1 cellular context compared by ENCODE assay signal in the genomic region with DNA sequence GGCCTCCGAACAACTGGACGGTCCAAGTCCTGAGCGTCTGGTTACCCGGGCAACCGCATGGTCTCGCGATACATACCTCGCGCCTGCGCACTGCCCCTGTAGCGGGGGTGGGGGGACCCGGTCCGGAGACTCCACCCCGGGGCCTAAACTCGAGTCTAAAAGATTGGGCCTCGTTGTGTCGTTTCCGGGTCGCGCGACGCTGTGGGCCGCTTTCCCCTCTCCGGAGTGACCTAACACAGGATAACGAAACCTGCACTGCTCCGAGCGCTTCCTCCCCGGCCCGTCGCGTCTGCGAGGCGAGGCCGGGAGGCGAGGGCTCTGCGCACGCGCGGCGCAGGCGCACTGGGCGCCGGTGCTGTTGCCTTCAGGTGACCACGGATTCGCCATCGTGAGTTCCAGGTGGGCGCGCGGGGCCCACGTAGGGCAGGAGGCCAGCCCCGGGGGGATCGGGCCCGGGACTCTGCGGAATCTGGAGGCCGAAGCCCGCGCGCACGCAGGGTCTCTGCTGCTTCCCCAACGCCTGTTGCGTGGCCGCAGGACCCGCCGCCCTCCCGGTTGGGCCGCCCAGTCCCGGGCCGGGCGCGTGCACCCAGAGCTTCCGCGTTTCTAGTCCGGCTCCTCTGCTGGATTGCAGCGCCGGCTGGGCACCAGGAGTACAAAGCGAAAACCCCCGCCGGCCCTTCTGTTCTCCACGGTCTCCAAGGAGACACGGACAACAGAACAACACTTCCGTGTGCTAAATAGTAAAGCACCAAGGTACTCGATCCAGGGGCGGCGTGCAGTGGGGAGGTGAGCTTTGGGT.
TF ChIP-seq lines count a peak whose summit lies in the region.

Gene RPP38 (plus strand): TSS at position 345 of the 802 bp plus-strand sequence. CDS start 5,960 bp downstream, outside the sequence.

TF ChIP-seq in HepG2, 621 proteins besides CTCF, POLR2A, EP300 and RAD21 (continued from another document and continues in another):
- TF ChIP-seq REPIN1 (CRISPR knock-in tag; IDR thresholded peaks at IDR 0.05; ENCODE audit: borderline replicate concordance, low read depth): peak; percentile 85; the same call in 1 of the 2 replicates
- TF ChIP-seq, protein P1, sequence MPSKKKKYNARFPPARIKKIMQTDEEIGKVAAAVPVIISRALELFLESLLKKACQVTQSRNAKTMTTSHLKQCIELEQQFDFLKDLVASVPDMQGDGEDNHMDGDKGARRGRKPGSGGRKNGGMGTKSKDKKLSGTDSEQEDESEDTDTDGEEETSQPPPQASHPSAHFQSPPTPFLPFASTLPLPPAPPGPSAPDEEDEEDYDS (CRISPR knock-in tag; IDR thresholded peaks at IDR 0.05): no peak
- 0 out of 2 replicates have a peak, but pooled peaks have one; percentile 13 for TF ChIP-seq ZNF180 (CRISPR knock-in tag; IDR thresholded peaks at IDR 0.05; ENCODE audit: borderline replicate concordance, low read depth)
- no peak for TF ChIP-seq ZNF780A (CRISPR knock-in tag; IDR thresholded peaks at IDR 0.05)
- peak; percentile 88 for TF ChIP-seq BRD4 (CRISPR knock-in tag; IDR thresholded peaks at IDR 0.05)
- 0 out of 2 replicates have a peak, but pooled peaks have one; percentile 46 for TF ChIP-seq ZNF263 (CRISPR knock-in tag; IDR thresholded peaks at IDR 0.05)
- peak; percentile 95 for TF ChIP-seq SRY (CRISPR knock-in tag; IDR thresholded peaks at IDR 0.05)
- TF ChIP-seq, protein P2, sequence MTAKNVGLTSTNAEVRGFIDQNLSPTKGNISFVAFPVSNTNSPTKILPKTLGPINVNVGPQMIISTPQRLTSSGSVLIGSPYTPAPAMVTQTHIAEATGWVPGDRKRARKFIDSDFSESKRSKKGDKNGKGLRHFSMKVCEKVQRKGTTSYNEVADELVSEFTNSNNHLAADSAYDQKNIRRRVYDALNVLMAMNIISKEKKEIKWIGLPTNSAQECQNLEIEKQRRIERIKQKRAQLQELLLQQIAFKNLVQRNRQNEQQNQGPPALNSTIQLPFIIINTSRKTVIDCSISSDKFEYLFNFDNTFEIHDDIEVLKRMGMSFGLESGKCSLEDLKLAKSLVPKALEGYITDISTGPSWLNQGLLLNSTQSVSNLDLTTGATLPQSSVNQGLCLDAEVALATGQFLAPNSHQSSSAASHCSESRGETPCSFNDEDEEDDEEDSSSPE (CRISPR knock-in tag; IDR thresholded peaks at IDR 0.05): peak; percentile 63
- peak; percentile 56 for TF ChIP-seq AGO1 (IDR thresholded peaks at IDR 0.05; ENCODE audit: low read depth, low read length, poor library complexity, severe bottlenecking)
- no peak for TF ChIP-seq TAF15 (IDR thresholded peaks at IDR 0.05; ENCODE audit: low read depth, low read length, poor library complexity, severe bottlenecking)
- TF ChIP-seq PAWR (CRISPR knock-in tag; IDR thresholded peaks at IDR 0.05; ENCODE audit: borderline replicate concordance): no peak; the same call in 1 of the 2 replicates
- TF ChIP-seq MAX (IDR thresholded peaks at IDR 0.05): peak; percentile 92
- no peak; the same call in 1 of the 2 replicates for TF ChIP-seq ZNF275 (CRISPR knock-in tag; IDR thresholded peaks at IDR 0.05; ENCODE audit: borderline replicate concordance)
- TF ChIP-seq PPARG (CRISPR knock-in tag; conservative IDR thresholded peaks at IDR 0.05): 0 out of 2 replicates have a peak, but pooled peaks have one; percentile 23
- TF ChIP-seq ZNF768 (CRISPR knock-in tag; IDR thresholded peaks at IDR 0.05): peak; percentile 70; the same call in 1 of the 2 replicates
- peak; percentile 99 for TF ChIP-seq RBFOX2 (IDR thresholded peaks at IDR 0.05; ENCODE audit: low read depth, low read length)
- TF ChIP-seq, protein P3, sequence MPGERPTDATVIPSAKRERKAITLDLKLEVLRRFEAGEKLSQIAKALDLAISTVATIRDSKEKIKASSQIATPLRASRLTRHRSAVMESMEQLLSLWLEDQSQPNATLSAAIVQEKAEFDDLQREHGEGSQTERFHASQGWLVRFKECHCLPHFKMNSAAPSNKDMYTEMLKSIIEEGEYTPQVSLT (CRISPR knock-in tag; IDR thresholded peaks at IDR 0.05; ENCODE audit: borderline replicate concordance, low read depth): no peak; the same call in 1 of the 2 replicates
- TF ChIP-seq, protein P4, sequence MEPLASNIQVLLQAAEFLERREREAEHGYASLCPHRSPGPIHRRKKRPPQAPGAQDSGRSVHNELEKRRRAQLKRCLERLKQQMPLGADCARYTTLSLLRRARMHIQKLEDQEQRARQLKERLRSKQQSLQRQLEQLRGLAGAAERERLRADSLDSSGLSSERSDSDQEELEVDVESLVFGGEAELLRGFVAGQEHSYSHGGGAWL (CRISPR knock-in tag; IDR thresholded peaks at IDR 0.05): peak; percentile 96
- peak; percentile 74; the same call in 1 of the 2 replicates for TF ChIP-seq POGZ (CRISPR knock-in tag; IDR thresholded peaks at IDR 0.05)
- TF ChIP-seq AFF4 (CRISPR knock-in tag; IDR thresholded peaks at IDR 0.05): 0 out of 2 replicates have a peak, but pooled peaks have one; percentile 76
- TF ChIP-seq SP2 (CRISPR knock-in tag; IDR thresholded peaks at IDR 0.05): no peak; the same call in 1 of the 2 replicates
- no peak for TF ChIP-seq ETV6 (CRISPR knock-in tag; conservative IDR thresholded peaks at IDR 0.05)
- TF ChIP-seq RELA (CRISPR knock-in tag; IDR thresholded peaks at IDR 0.05): peak; percentile 82; the same call in 1 of the 2 replicates
- no peak for TF ChIP-seq ZFP62 (CRISPR knock-in tag; IDR thresholded peaks at IDR 0.05)
- TF ChIP-seq SUZ12 (IDR thresholded peaks at IDR 0.05; ENCODE audit: low read depth, low read length): no peak
- TF ChIP-seq, protein P5, sequence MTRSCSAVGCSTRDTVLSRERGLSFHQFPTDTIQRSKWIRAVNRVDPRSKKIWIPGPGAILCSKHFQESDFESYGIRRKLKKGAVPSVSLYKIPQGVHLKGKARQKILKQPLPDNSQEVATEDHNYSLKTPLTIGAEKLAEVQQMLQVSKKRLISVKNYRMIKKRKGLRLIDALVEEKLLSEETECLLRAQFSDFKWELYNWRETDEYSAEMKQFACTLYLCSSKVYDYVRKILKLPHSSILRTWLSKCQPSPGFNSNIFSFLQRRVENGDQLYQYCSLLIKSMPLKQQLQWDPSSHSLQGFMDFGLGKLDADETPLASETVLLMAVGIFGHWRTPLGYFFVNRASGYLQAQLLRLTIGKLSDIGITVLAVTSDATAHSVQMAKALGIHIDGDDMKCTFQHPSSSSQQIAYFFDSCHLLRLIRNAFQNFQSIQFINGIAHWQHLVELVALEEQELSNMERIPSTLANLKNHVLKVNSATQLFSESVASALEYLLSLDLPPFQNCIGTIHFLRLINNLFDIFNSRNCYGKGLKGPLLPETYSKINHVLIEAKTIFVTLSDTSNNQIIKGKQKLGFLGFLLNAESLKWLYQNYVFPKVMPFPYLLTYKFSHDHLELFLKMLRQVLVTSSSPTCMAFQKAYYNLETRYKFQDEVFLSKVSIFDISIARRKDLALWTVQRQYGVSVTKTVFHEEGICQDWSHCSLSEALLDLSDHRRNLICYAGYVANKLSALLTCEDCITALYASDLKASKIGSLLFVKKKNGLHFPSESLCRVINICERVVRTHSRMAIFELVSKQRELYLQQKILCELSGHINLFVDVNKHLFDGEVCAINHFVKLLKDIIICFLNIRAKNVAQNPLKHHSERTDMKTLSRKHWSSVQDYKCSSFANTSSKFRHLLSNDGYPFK (CRISPR knock-in tag; IDR thresholded peaks at IDR 0.05; ENCODE audit: borderline replicate concordance): peak; percentile 92
- no peak for TF ChIP-seq FOXM1 (CRISPR knock-in tag; IDR thresholded peaks at IDR 0.05)
- no peak for TF ChIP-seq ADNP (CRISPR knock-in tag; IDR thresholded peaks at IDR 0.05)
- peak; percentile 65; the same call in 1 of the 2 replicates for TF ChIP-seq GLI4 (CRISPR knock-in tag; IDR thresholded peaks at IDR 0.05; ENCODE audit: borderline replicate concordance)
- peak; percentile 55; the same call in 1 of the 2 replicates for TF ChIP-seq HDAC1 (CRISPR knock-in tag; IDR thresholded peaks at IDR 0.05)
- TF ChIP-seq PAX8 (CRISPR knock-in tag; IDR thresholded peaks at IDR 0.05; ENCODE audit: borderline replicate concordance): 0 out of 2 replicates have a peak, but pooled peaks have one; percentile 71
- no peak for TF ChIP-seq ZNF432 (CRISPR knock-in tag; IDR thresholded peaks at IDR 0.05; ENCODE audit: borderline replicate concordance)
- TF ChIP-seq SETDB1 (CRISPR knock-in tag; IDR thresholded peaks at IDR 0.05; ENCODE audit: borderline replicate concordance): no peak
- TF ChIP-seq ZBTB42 (CRISPR knock-in tag; IDR thresholded peaks at IDR 0.05): peak; percentile 74; the same call in 1 of the 2 replicates
- peak; percentile 27; the same call in 1 of the 2 replicates for TF ChIP-seq ZNF331 (CRISPR knock-in tag; IDR thresholded peaks at IDR 0.05)
- no peak for TF ChIP-seq HMG20A (CRISPR knock-in tag; IDR thresholded peaks at IDR 0.05; ENCODE audit: borderline replicate concordance)
- peak; percentile 75 for TF ChIP-seq ZNF296 (CRISPR knock-in tag; conservative IDR thresholded peaks at IDR 0.05)
- peak; percentile 68; the same call in 1 of the 2 replicates for TF ChIP-seq ZNF703 (CRISPR knock-in tag; IDR thresholded peaks at IDR 0.05; ENCODE audit: borderline replicate concordance)
- 0 out of 2 replicates have a peak, but pooled peaks have one; percentile 35 for TF ChIP-seq ISX (CRISPR knock-in tag; conservative IDR thresholded peaks at IDR 0.05)
- TF ChIP-seq ZNF713 (CRISPR knock-in tag; IDR thresholded peaks at IDR 0.05): peak; percentile 94; the same call in 1 of the 2 replicates
- no peak for TF ChIP-seq TCF7 (IDR thresholded peaks at IDR 0.05; ENCODE audit: low read depth)
- TF ChIP-seq ZFYVE20 (CRISPR knock-in tag; IDR thresholded peaks at IDR 0.05; ENCODE audit: borderline replicate concordance, low read depth): peak; percentile 74; the same call in 1 of the 2 replicates
- TF ChIP-seq GMEB2 (CRISPR knock-in tag; IDR thresholded peaks at IDR 0.05; ENCODE audit: low read depth): no peak
- no peak for TF ChIP-seq ZNF615 (CRISPR knock-in tag; IDR thresholded peaks at IDR 0.05; ENCODE audit: borderline replicate concordance)
- TF ChIP-seq NFKB2 (CRISPR knock-in tag; IDR thresholded peaks at IDR 0.05; ENCODE audit: borderline replicate concordance): peak; percentile 93
- TF ChIP-seq KDM1A (CRISPR knock-in tag; IDR thresholded peaks at IDR 0.05): no peak
- TF ChIP-seq PHB2 (IDR thresholded peaks at IDR 0.05; ENCODE audit: partially characterized antibody): no peak
